In genomic region chr6:154615483-154616025, GRCh38 we compare ENCODE assay signal across 8 cellular contexts.
DNase-seq lines count a peak whose midpoint lies in the region; ATAC-seq, FAIRE-seq and TF ChIP-seq lines count a peak whose summit lies in the region.

No MANE protein-coding gene starts in this region.

- H3K27ac ChIP-seq in endothelial cell of umbilical vein (ENCODE audit: insufficient read depth, low read depth, low read length) (no peak overlapping the region), osteoblast (ENCODE audit: low read depth, low read length) (no peak overlapping the region)

- no TSS peak for BruUV-seq in endothelial cell of umbilical vein (replicated peaks; lab: Mats Ljungman, UMichigan)

- H3K27me3 ChIP-seq in endothelial cell of umbilical vein (ENCODE audit: control insufficient read depth in 2 of 2, insufficient read depth in 2 of 2, low read length in 2 of 2) = no peaks in the 10 kb centered on the region
- H3K27me3 ChIP-seq in osteoblast (ENCODE audit: insufficient read depth, low read length) = no peaks in the 10 kb centered on the region

- TF ChIP-seq CTCF in endothelial cell of umbilical vein (IDR thresholded peaks at IDR 0.05; ENCODE audit: extremely low read depth in 1 of 2, insufficient read depth in 1 of 2, low read depth in 1 of 2, low read length in 2 of 2) = no peak
- TF ChIP-seq CTCF in osteoblast (IDR thresholded peaks at IDR 0.05; ENCODE audit: extremely low read depth, low read depth, low read length) = no peak

- no peak for TF ChIP-seq POLR2A in endothelial cell of umbilical vein (IDR thresholded peaks at IDR 0.05; ENCODE audit: low read depth, low read length)

- peaks cover 22% of the 10 kb centered on the region for H3K4me1 ChIP-seq in endothelial cell of umbilical vein (ENCODE audit: control insufficient read depth, extremely low read depth, insufficient read depth, low read length)
- H3K4me1 ChIP-seq in osteoblast (ENCODE audit: insufficient read depth, low read length) = peaks cover 18% of the 10 kb centered on the region

- peak; percentile 13 for DNase-seq in HCEC 1CT
- peak; percentile 87 for DNase-seq in NCI-H774 (lab: John Stamatoyannopoulos, UW)
- peak; percentile 27 for DNase-seq in endothelial cell of umbilical vein (ENCODE audit: low read depth, low spot score)
- peak; percentile 88 for DNase-seq in osteoblast (ENCODE audit: insufficient read length, low spot score, missing footprints)
- DNase-seq in mesenteric fat pad (ENCODE audit: low spot score) = no peak
- DNase-seq in SW 1271 (lab: John Stamatoyannopoulos, UW) = no peak
- no peak for DNase-seq in germinal center (ENCODE audit: low spot score)

- H3K79me2 ChIP-seq in endothelial cell of umbilical vein (ENCODE audit: control insufficient read depth, insufficient read depth, low read length) (no peaks in the 10 kb centered on the region), osteoblast (ENCODE audit: insufficient read depth, low read length) (no peaks in the 10 kb centered on the region)

- H3K4me2 ChIP-seq in endothelial cell of umbilical vein (ENCODE audit: insufficient read depth, low read length) (no peak overlapping the region), osteoblast (ENCODE audit: insufficient read depth, low read length) (peak overlapping the region; percentile 44)

- ATAC-seq in GM21423 (IDR thresholded peaks at IDR 0.05; ENCODE audit: unreplicated experiment) = no peak

- H3K4me3 ChIP-seq in endothelial cell of umbilical vein (replicated peaks in 1 of 3; ENCODE audit: insufficient read depth in 1 of 3, low read depth in 1 of 3, low read length in 3 of 3) (no peak overlapping the region), osteoblast (ENCODE audit: insufficient read depth, low read length) (no peak overlapping the region)

- dilution Hi-C loops in endothelial cell of umbilical vein (cut with MboI; ENCODE audit: extremely low pct_ligation_motif_present, low sequenced_read_pairs) = no loop called here

- intact Hi-C loops in endothelial cell of umbilical vein (cut with micrococcal nuclease) = loop anchor here (2.0 kb wide), 1 partner anchor 105 kb away; the partner anchor contains the start of gene CNKSR3

- POLR2A ChIA-PET in endothelial cell of umbilical vein (lab: Charles Lee) = interaction anchor here (0.5 kb wide), 1 partner anchor 104 kb away, joined by 5 read pairs; no protein-coding TSS in a partner anchor

- H2AFZ ChIP-seq in endothelial cell of umbilical vein (ENCODE audit: low read depth, low read length) (no peak overlapping the region), osteoblast (ENCODE audit: low read length) (peak overlapping the region; percentile 31)

- CTCF ChIA-PET in endothelial cell of umbilical vein (lab: Charles Lee) = interaction anchor here (1.4 kb wide), 1 partner anchor 21 kb away, joined by 4 read pairs; no protein-coding TSS in a partner anchor

- H3K9me1 ChIP-seq in endothelial cell of umbilical vein (replicated peaks; ENCODE audit: control insufficient read depth, extremely low read depth, insufficient read depth, low read length) = no peaks in the 10 kb centered on the region

- H3K9ac ChIP-seq in endothelial cell of umbilical vein (replicated peaks; ENCODE audit: extremely low read depth, insufficient read depth, low read length) = no peak overlapping the region

- no peaks in the 10 kb centered on the region for H4K20me1 ChIP-seq in endothelial cell of umbilical vein (replicated peaks; ENCODE audit: control insufficient read depth, extremely low read depth, insufficient read depth, low read length)
- no peaks in the 10 kb centered on the region for H4K20me1 ChIP-seq in osteoblast (ENCODE audit: insufficient read depth, low read length)

- no peak for FAIRE-seq in endothelial cell of umbilical vein (lab: Jason Lieb, UNC)

- H3K9me3 ChIP-seq in endothelial cell of umbilical vein (replicated peaks; ENCODE audit: control insufficient read depth, insufficient read depth, low read length) (no peaks in the 10 kb centered on the region), osteoblast (ENCODE audit: low read depth, low read length) (no peaks in the 10 kb centered on the region)

- H3K36me3 ChIP-seq in endothelial cell of umbilical vein (ENCODE audit: control insufficient read depth in 2 of 2, extremely low read depth in 1 of 2, insufficient read depth in 2 of 2, low read length in 2 of 2) (no peaks in the 10 kb centered on the region), osteoblast (ENCODE audit: insufficient read depth, low read length) (no peaks in the 10 kb centered on the region)

TF ChIP-seq in endothelial cell of umbilical vein, 7 proteins besides CTCF, POLR2A, EP300 and RAD21:
- TF ChIP-seq FOS (IDR thresholded peaks at IDR 0.05; ENCODE audit: borderline replicate concordance, insufficient read depth, low read length) (no peak), MAX (IDR thresholded peaks at IDR 0.05; ENCODE audit: insufficient read depth, insufficient read length) (no peak), POLR2AphosphoS5 (IDR thresholded peaks at IDR 0.05; ENCODE audit: insufficient read depth, low read depth, low read length) (no peak), EZH2 (IDR thresholded peaks at IDR 0.05; ENCODE audit: borderline replicate concordance, low read depth, low read length, severe bottlenecking) (no peak), GATA2 (IDR thresholded peaks at IDR 0.05; ENCODE audit: insufficient read depth, insufficient read length, low read depth, low read length) (no peak), JUN (IDR thresholded peaks at IDR 0.05; ENCODE audit: borderline replicate concordance, insufficient read depth, insufficient read length, low read depth) (no peak), MYC (IDR thresholded peaks at IDR 0.05; ENCODE audit: low read depth, low read length) (no peak)

Comparison
In these comparisons a context has a peak if more than half of its experiments do, and no peak if none do; other contexts are left out.
1. DNase-seq: peak in HCEC 1CT (single experiment), NCI-H774 (single experiment), endothelial cell of umbilical vein (single experiment) and osteoblast (single experiment); none in mesenteric fat pad (single experiment), SW 1271 (0 of 2) and germinal center (single experiment).